Comparison of ENCODE assay signal across 23 cellular contexts in the genomic region with DNA sequence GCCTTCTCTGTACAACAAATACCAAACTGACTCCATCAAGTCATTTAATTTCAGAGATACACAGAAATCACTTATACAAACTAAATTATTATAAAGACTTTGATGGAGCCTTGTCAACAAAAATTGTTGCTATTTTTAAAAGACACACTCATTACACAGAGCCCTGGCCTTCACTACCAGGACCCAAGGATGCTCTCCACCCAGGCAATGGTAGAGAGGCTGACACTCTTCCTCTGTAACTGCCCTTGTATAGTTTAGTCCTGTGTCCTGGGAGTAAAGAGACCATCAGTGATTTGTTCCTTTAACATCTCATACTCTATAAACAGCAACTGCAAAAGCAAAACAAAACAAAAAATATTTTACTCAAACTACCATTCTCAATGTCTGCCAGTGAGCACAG.
"Had no signal": no experiment of that assay in that cellular context is flagged by ENCODE, and none has a peak within 500 bp of the region (broad histone marks: within the 10 kb centered on the region; RNA-seq: fewer than 3 reads in every experiment).

No MANE protein-coding gene starts in this region.

- DNase-seq: activated CD4-positive, alpha-beta T cell treated with anti-CD3 and anti-CD28 coated beads for 1 hour; activated CD4-positive, alpha-beta T cell treated with anti-CD3 and anti-CD28 coated beads, Interleukin-2, amount 50 U/mL, for 1 hour; activated CD8-positive, alpha-beta memory T cell treated with anti-CD3 and anti-CD28 coated beads for 24 hours; activated CD8-positive, alpha-beta memory T cell treated with anti-CD3 and anti-CD28 coated beads, Interleukin-2, amount 50 U/mL, for 4 hours; activated T-cell treated with anti-CD3 and anti-CD28 coated beads, Interleukin-2, amount 50 U/mL, for 24 hours; adrenal gland; effector memory CD8-positive, alpha-beta T cell; esophagus squamous epithelium; head of caudate nucleus; left colon; lower lobe of right lung; naive thymus-derived CD4-positive, alpha-beta T cell; stimulated activated CD4-positive, alpha-beta T cell treated with anti-CD3 and anti-CD28 coated beads, Interleukin-4, amount 100 ng/mL, for 24 hours; tibial artery had no signal

- H3K27me3 ChIP-seq: adrenal gland, ascending aorta, breast epithelium, esophagus squamous epithelium, gastroesophageal sphincter, tibial artery had no signal

- H3K9me3 Mint-ChIP-seq: activated T-cell treated with anti-CD3 and anti-CD28 coated beads, Interleukin-2, amount 50 U/mL, for 24 hours; activated T-helper 2 cell treated with anti-CD3 and anti-CD28 coated beads, Interferon-gamma antibody, Interleukin-2, Interleukin-4, amounts not matched to agents 10 μg/mL and 5 μg/mL and 100 μg/mL, durations not matched to agents 14 hours and 24 hours and 36 hours; central memory CD8-positive, alpha-beta T cell; effector memory CD8-positive, alpha-beta T cell; neural crest cell; stimulated activated naive CD8-positive, alpha-beta T cell treated with anti-CD3 and anti-CD28 coated beads, Interleukin-15, Interleukin-2, amounts not matched to agents 100 ng/mL and 50 ng/mL, for 24 hours had no signal

- H3K27ac ChIP-seq: adrenal gland, ascending aorta, breast epithelium, esophagus squamous epithelium, gastroesophageal sphincter, lower lobe of right lung, tibial artery, VCaP had no signal

- H3K4me1 Mint-ChIP-seq: central memory CD8-positive, alpha-beta T cell had no signal

- H3K9me3 ChIP-seq: adrenal gland, ascending aorta, breast epithelium, esophagus squamous epithelium, gastroesophageal sphincter, lower lobe of right lung, tibial artery had no signal

- H3K36me3 Mint-ChIP-seq: activated naive CD8-positive, alpha-beta T cell; naive thymus-derived CD4-positive, alpha-beta T cell had no signal

- H3K27me3 Mint-ChIP-seq: activated naive CD8-positive, alpha-beta T cell; activated T-cell treated with anti-CD3 and anti-CD28 coated beads, Interleukin-2, amount 50 U/mL, for 24 hours; central memory CD8-positive, alpha-beta T cell; effector memory CD8-positive, alpha-beta T cell; stimulated activated naive CD8-positive, alpha-beta T cell treated with anti-CD3 and anti-CD28 coated beads, Interleukin-15, Interleukin-2, amounts not matched to agents 100 ng/mL and 50 ng/mL, for 24 hours had no signal

- H3K4me1 ChIP-seq: ascending aorta, breast epithelium, tibial artery had no signal

- H3K36me3 ChIP-seq: adrenal gland, ascending aorta, breast epithelium, esophagus squamous epithelium, gastroesophageal sphincter, lower lobe of right lung, tibial artery had no signal

- H3K4me3 Mint-ChIP-seq: activated naive CD8-positive, alpha-beta T cell; activated T-cell treated with anti-CD3 and anti-CD28 coated beads, Interleukin-2, amount 50 U/mL, for 24 hours; central memory CD8-positive, alpha-beta T cell; effector memory CD8-positive, alpha-beta T cell; naive thymus-derived CD4-positive, alpha-beta T cell; stimulated activated naive CD8-positive, alpha-beta T cell treated with anti-CD3 and anti-CD28 coated beads, Interleukin-15, Interleukin-2, amounts not matched to agents 100 ng/mL and 50 ng/mL, for 24 hours had no signal

- H3K27ac Mint-ChIP-seq: activated naive CD8-positive, alpha-beta T cell; activated T-cell treated with anti-CD3 and anti-CD28 coated beads, Interleukin-2, amount 50 U/mL, for 24 hours; activated T-helper 2 cell treated with anti-CD3 and anti-CD28 coated beads, Interferon-gamma antibody, Interleukin-2, Interleukin-4, amounts not matched to agents 10 μg/mL and 5 μg/mL and 100 μg/mL, durations not matched to agents 14 hours and 24 hours and 36 hours; naive thymus-derived CD4-positive, alpha-beta T cell; stimulated activated naive CD8-positive, alpha-beta T cell treated with anti-CD3 and anti-CD28 coated beads, Interleukin-15, Interleukin-2, amounts not matched to agents 100 ng/mL and 50 ng/mL, for 24 hours had no signal

- H3K4me3 ChIP-seq: adrenal gland, ascending aorta, breast epithelium, esophagus squamous epithelium, gastroesophageal sphincter, lower lobe of right lung, tibial artery had no signal
